8 cellular contexts compared by ENCODE assay signal in the genomic region with DNA sequence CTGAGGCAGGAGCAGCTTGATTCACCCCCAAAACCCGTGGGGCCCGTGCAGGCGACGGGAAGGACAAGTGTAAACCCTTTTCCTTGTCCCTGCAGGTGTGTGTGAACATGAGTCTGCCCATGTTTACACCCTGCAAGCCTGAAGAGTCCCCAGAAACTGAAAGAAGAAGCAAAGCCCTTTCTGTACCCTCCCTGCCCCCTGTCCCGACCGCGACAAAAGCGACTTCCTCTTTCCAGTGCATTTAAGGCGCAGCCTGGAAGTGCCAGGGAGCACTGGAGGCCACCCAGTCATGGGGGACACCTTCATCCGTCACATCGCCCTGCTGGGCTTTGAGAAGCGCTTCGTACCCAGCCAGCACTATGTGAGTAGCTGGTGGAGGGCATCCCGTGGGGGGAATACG.
A peak's percentile ranks its signal among the peaks of the same experiment; 100 is the strongest.
DNase-seq lines count a peak whose midpoint lies in the region; ATAC-seq lines count a peak whose summit lies in the region.
"Not testable (repeated sequence)": the region's sequence is repeated elsewhere in the genome, so short reads cannot be mapped to it uniquely, and the experiment has no call there.

No MANE protein-coding gene starts in this region.

- H3K27me3 Mint-ChIP-seq in T-helper 17 cell; stimulated activated naive B cell treated with anti-CD40 and anti-IgM and Interleukin-4, amounts not matched to agents 10 μg/mL and 1 μg/mL and 100 μg/mL, for 72 hours: not testable (repeated sequence)

- not testable (repeated sequence) for H3K9me3 Mint-ChIP-seq in stimulated activated naive B cell treated with anti-CD40 and anti-IgM and Interleukin-4, amounts not matched to agents 10 μg/mL and 1 μg/mL and 100 μg/mL, for 72 hours

- H3K4me3 Mint-ChIP-seq in T-helper 17 cell; stimulated activated naive B cell treated with anti-CD40 and anti-IgM and Interleukin-4, amounts not matched to agents 10 μg/mL and 1 μg/mL and 100 μg/mL, for 72 hours: not testable (repeated sequence)

- intact Hi-C loops in right cardiac atrium (cut with DNase I): not testable (repeated sequence)

- not testable (repeated sequence) for H3K36me3 Mint-ChIP-seq in T-helper 17 cell (ENCODE audit: low read depth); stimulated activated naive B cell treated with anti-CD40 and anti-IgM and Interleukin-4, amounts not matched to agents 10 μg/mL and 1 μg/mL and 100 μg/mL, for 72 hours

- not testable (repeated sequence) for H3K27ac ChIP-seq in right cardiac atrium (ENCODE audit: low read length)

- H3K4me1 Mint-ChIP-seq in T-helper 17 cell; stimulated activated naive B cell treated with anti-CD40 and anti-IgM and Interleukin-4, amounts not matched to agents 10 μg/mL and 1 μg/mL and 100 μg/mL, for 72 hours: not testable (repeated sequence)

- not testable (repeated sequence) for H3K4me3 ChIP-seq in right cardiac atrium (ENCODE audit: low read length)

- not testable (repeated sequence) for H3K27me3 ChIP-seq in right cardiac atrium (ENCODE audit: control insufficient read depth, insufficient read depth)

- not testable (repeated sequence) for H3K9me3 ChIP-seq in T-helper 17 cell (ENCODE audit: control insufficient read depth, low read length, poor library complexity, severe bottlenecking); right cardiac atrium (ENCODE audit: control insufficient read depth, low read length)

- ATAC-seq in GM18511 (IDR thresholded peaks at IDR 0.05; ENCODE audit: unreplicated experiment) (peak; percentile 90), GM19372 (IDR thresholded peaks at IDR 0.05; ENCODE audit: low read depth, unreplicated experiment) (peak; percentile 73), GM21619 (IDR thresholded peaks at IDR 0.05; ENCODE audit: unreplicated experiment) (peak; percentile 73), HG02884 (IDR thresholded peaks at IDR 0.05; ENCODE audit: unreplicated experiment) (peak; percentile 72), HG03175 (IDR thresholded peaks at IDR 0.05; ENCODE audit: unreplicated experiment) (peak; percentile 88), T-helper 17 cell (peak; percentile 80), right cardiac atrium (peak; percentile 53 to 69)
- peak; percentile 95 to 96 for ATAC-seq in stimulated activated naive B cell treated with anti-CD40 and anti-IgM and Interleukin-4, amounts not matched to agents 10 μg/mL and 1 μg/mL and 100 μg/mL, for 72 hours (replicated peaks)

- not testable (repeated sequence) for DNase-seq in T-helper 17 cell; right cardiac atrium; stimulated activated naive B cell treated with anti-CD40 and anti-IgM and Interleukin-4, amounts not matched to agents 10 μg/mL and 1 μg/mL and 100 μg/mL, for 72 hours

- not testable (repeated sequence) for H3K4me1 ChIP-seq in right cardiac atrium (ENCODE audit: control insufficient read depth, insufficient read depth, low read length)

- H3K27ac Mint-ChIP-seq in T-helper 17 cell; stimulated activated naive B cell treated with anti-CD40 and anti-IgM and Interleukin-4, amounts not matched to agents 10 μg/mL and 1 μg/mL and 100 μg/mL, for 72 hours: not testable (repeated sequence)

- WGBS in right cardiac atrium: no CpG with 5 or more reads among the region's 15 CpGs
